32 cellular contexts compared by ENCODE assay signal in genomic region chr9:136261686-136262430, GRCh38. TPM values are rescaled to one million over a fixed set of nuclear protein-coding genes. Genes with fewer than 3 reads are reported as not detected.
DNase-seq lines count a peak whose midpoint lies in the region; ATAC-seq, FAIRE-seq and TF ChIP-seq lines count a peak whose summit lies in the region.
"Had no signal": no experiment of that assay in that cellular context is flagged by ENCODE, and none has a peak within 500 bp of the region (broad histone marks: within the 10 kb centered on the region; RNA-seq: fewer than 3 reads in every experiment).

No MANE protein-coding gene starts in this region.

- WGBS in mesenchymal stem cell, result 82% methylated on average over 28 of the region's 28 CpGs
- 81 to 85% methylated on average over 28 of the region's 28 CpGs for WGBS in aorta, 2 donors

- no peaks in the 10 kb centered on the region for H3K36me3 Mint-ChIP-seq in HFFc6 (ENCODE audit: low read depth)
- H3K36me3 Mint-ChIP-seq in stimulated activated effector memory CD8-positive, alpha-beta T cell treated with anti-CD3 and anti-CD28 coated beads, Interleukin-12 subunit alpha, Interleukin-12 subunit beta, amount 100 ng/mL, for 72 hours, result no peaks in the 10 kb centered on the region
- H3K36me3 Mint-ChIP-seq: CD14-positive monocyte; CD4-positive, alpha-beta memory T cell; CD4-positive, CD25-positive, alpha-beta regulatory T cell; CD8-positive, alpha-beta memory T cell had no signal

- no peak for TF ChIP-seq CTCF in kidney (IDR thresholded peaks at IDR 0.05; ENCODE audit: borderline replicate concordance, extremely low read depth, insufficient read depth)
- no peak for TF ChIP-seq CTCF in HFFc6 (IDR thresholded peaks at IDR 0.05)

- no peaks in the 10 kb centered on the region for H3K79me1 ChIP-seq in mesenchymal stem cell (replicated peaks; ENCODE audit: low read length, poor library complexity, severe bottlenecking)

- no peak overlapping the region for H3K4ac ChIP-seq in mesenchymal stem cell (ENCODE audit: low read depth in 1 of 2, low read length in 2 of 2)

- FAIRE-seq in kidney (lab: Jason Lieb, UNC), result no peak
- FAIRE-seq: A204.1, GM12878, GM12892, GM18507 had no signal

- no peaks in the 10 kb centered on the region for H3K27me3 ChIP-seq in BLaER1
- H3K27me3 ChIP-seq in BLaER1 treated with 17β-estradiol and CSF1 and Interleukin-3, amounts not matched to agents 10 nM and 100 nM, result peaks cover 0 to 43% (median 0%) of the 10 kb centered on the region in 11 experiments; a peak in 7 of 22 replicates
- peaks cover 8 to 61% of the 10 kb centered on the region in 2 experiments for H3K27me3 ChIP-seq in mesenchymal stem cell (ENCODE audit: control insufficient read depth in 1 of 2, insufficient read depth in 1 of 2, low read length in 2 of 2)
- no peaks in the 10 kb centered on the region for H3K27me3 ChIP-seq in aorta (ENCODE audit: control insufficient read depth in 1 of 2, insufficient read depth in 2 of 2, low read length in 1 of 2)
- H3K27me3 ChIP-seq: BE2C had no signal

- peak overlapping the region; percentile 94 for H3K27ac ChIP-seq in BLaER1
- peak overlapping the region in 3 of 11 experiments; percentile 17 to 38 (median 23); a peak in 4 of 22 replicates for H3K27ac ChIP-seq in BLaER1 treated with 17β-estradiol and CSF1 and Interleukin-3, amounts not matched to agents 10 nM and 100 nM
- no peak overlapping the region for H3K27ac ChIP-seq in kidney (ENCODE audit: low read depth in 2 of 2, low read length in 2 of 2)
- H3K27ac ChIP-seq in mesenchymal stem cell (ENCODE audit: low read length, poor library complexity, severe bottlenecking), result no peak overlapping the region
- no peak overlapping the region for H3K27ac ChIP-seq in aorta (ENCODE audit: low read depth in 1 of 2, low read length in 2 of 2)

- H3K14ac ChIP-seq in mesenchymal stem cell (ENCODE audit: low read length in 2 of 2), result no peak overlapping the region

- H2BK15ac ChIP-seq in mesenchymal stem cell (ENCODE audit: low read depth, poor library complexity, severe bottlenecking), result peak overlapping the region; percentile 86

- no peak overlapping the region for H3K18ac ChIP-seq in mesenchymal stem cell (ENCODE audit: low read depth in 1 of 2, low read length in 2 of 2)

- no peaks in the 10 kb centered on the region for H3K36me3 ChIP-seq in BLaER1
- no peaks in the 10 kb centered on the region for H3K36me3 ChIP-seq in BLaER1 treated with 17β-estradiol and CSF1 and Interleukin-3, amounts not matched to agents 10 nM and 100 nM
- H3K36me3 ChIP-seq in kidney (ENCODE audit: control insufficient read depth in 1 of 2, insufficient read depth in 2 of 2, low read length in 2 of 2), result no peaks in the 10 kb centered on the region
- no peaks in the 10 kb centered on the region for H3K36me3 ChIP-seq in mesenchymal stem cell (ENCODE audit: control insufficient read depth in 1 of 2, insufficient read depth in 2 of 2, low read depth in 1 of 2, low read length in 2 of 2)
- no peaks in the 10 kb centered on the region for H3K36me3 ChIP-seq in aorta (ENCODE audit: control insufficient read depth in 1 of 2, insufficient read depth in 2 of 2, low read length in 1 of 2)
- H3K36me3 ChIP-seq: BE2C had no signal

- H2BK5ac ChIP-seq in mesenchymal stem cell (ENCODE audit: low read depth, low read length, poor library complexity, severe bottlenecking), result no peak overlapping the region

- H3K27me3 Mint-ChIP-seq in HFFc6 (ENCODE audit: insufficient read depth), result peaks cover 13% of the 10 kb centered on the region
- H3K27me3 Mint-ChIP-seq: CD4-positive, alpha-beta memory T cell; CD4-positive, CD25-positive, alpha-beta regulatory T cell; CD8-positive, alpha-beta memory T cell had no signal

- peak; percentile 54 for DNase-seq in kidney
- no peak for DNase-seq in mesenchymal stem cell
- DNase-seq in HFFc6, result no peak
- no peak for DNase-seq in aorta
- DNase-seq in NCI-H2081 treated with DMSO at 0.1 percent for 48 hours (lab: John Stamatoyannopoulos, UW), result no peak
- no peak for DNase-seq in stimulated activated effector memory CD8-positive, alpha-beta T cell treated with anti-CD3 and anti-CD28 coated beads, Interleukin-12 subunit alpha, Interleukin-12 subunit beta, amount 100 ng/mL, for 72 hours (ENCODE audit: low spot score in 2 of 2)
- DNase-seq: 8988T; ACHN; BE2C; C1 segment of cervical spinal cord; CD4-positive, CD25-positive, alpha-beta regulatory T cell; CD8-positive, alpha-beta memory T cell; COR-L47; DMS 273 treated with DMSO at 0.1 percent for 48 hours; DMS153; DMS53; DMS79; DND-41; EL; GDM1 had no signal

- H4K8ac ChIP-seq in mesenchymal stem cell (ENCODE audit: low read length), result no peak overlapping the region

- no peak overlapping the region for H3K4me3 Mint-ChIP-seq in HFFc6
- no peak overlapping the region for H3K4me3 Mint-ChIP-seq in stimulated activated effector memory CD8-positive, alpha-beta T cell treated with anti-CD3 and anti-CD28 coated beads, Interleukin-12 subunit alpha, Interleukin-12 subunit beta, amount 100 ng/mL, for 72 hours
- H3K4me3 Mint-ChIP-seq: CD14-positive monocyte; CD4-positive, alpha-beta memory T cell; CD4-positive, CD25-positive, alpha-beta regulatory T cell; CD8-positive, alpha-beta memory T cell had no signal

- H2AK5ac ChIP-seq in mesenchymal stem cell (ENCODE audit: low read length, severe bottlenecking), result no peak overlapping the region

- H3K4me1 ChIP-seq in BLaER1, result peaks cover 95% of the 10 kb centered on the region
- peaks cover 54 to 100% (median 99%) of the 10 kb centered on the region in 10 experiments for H3K4me1 ChIP-seq in BLaER1 treated with 17β-estradiol and CSF1 and Interleukin-3, amounts not matched to agents 10 nM and 100 nM
- H3K4me1 ChIP-seq in kidney (ENCODE audit: control insufficient read depth in 1 of 2, insufficient read depth in 1 of 2, low read depth in 1 of 2, low read length in 2 of 2), result no peaks in the 10 kb centered on the region
- H3K4me1 ChIP-seq in mesenchymal stem cell (ENCODE audit: control insufficient read depth, insufficient read depth, low read depth, low read length), result peaks cover 8% of the 10 kb centered on the region
- no peaks in the 10 kb centered on the region for H3K4me1 ChIP-seq in aorta (ENCODE audit: control insufficient read depth in 1 of 2, insufficient read depth in 2 of 2, low read length in 2 of 2)

- no peaks in the 10 kb centered on the region for H4K20me1 ChIP-seq in BLaER1
- peaks cover 0 to 11% (median 0%) of the 10 kb centered on the region in 11 experiments; a peak in 2 of 22 replicates for H4K20me1 ChIP-seq in BLaER1 treated with 17β-estradiol and CSF1 and Interleukin-3, amounts not matched to agents 10 nM and 100 nM

- no peak overlapping the region for H2AFZ ChIP-seq in mesenchymal stem cell (ENCODE audit: low read depth, low read length)

- no peak overlapping the region for H3K27ac Mint-ChIP-seq in HFFc6
- H3K27ac Mint-ChIP-seq in stimulated activated effector memory CD8-positive, alpha-beta T cell treated with anti-CD3 and anti-CD28 coated beads, Interleukin-12 subunit alpha, Interleukin-12 subunit beta, amount 100 ng/mL, for 72 hours, result no peak overlapping the region
- H3K27ac Mint-ChIP-seq: CD14-positive monocyte; CD4-positive, CD25-positive, alpha-beta regulatory T cell; CD8-positive, alpha-beta memory T cell had no signal

- no peaks in the 10 kb centered on the region for H3K4me1 Mint-ChIP-seq in HFFc6 (ENCODE audit: low read depth)
- H3K4me1 Mint-ChIP-seq in stimulated activated effector memory CD8-positive, alpha-beta T cell treated with anti-CD3 and anti-CD28 coated beads, Interleukin-12 subunit alpha, Interleukin-12 subunit beta, amount 100 ng/mL, for 72 hours, result peaks cover 3% of the 10 kb centered on the region

- ATAC-seq in aorta (ENCODE audit: low FRiP score), result no peak
- no peak for ATAC-seq in stimulated activated effector memory CD8-positive, alpha-beta T cell treated with anti-CD3 and anti-CD28 coated beads, Interleukin-12 subunit alpha, Interleukin-12 subunit beta, amount 100 ng/mL, for 72 hours
- ATAC-seq: GM12878 had no signal

- H3K4me2 ChIP-seq in BLaER1 (peak overlapping the region; percentile 93), mesenchymal stem cell (ENCODE audit: low read length, poor library complexity, severe bottlenecking) (no peak overlapping the region)
- H3K4me2 ChIP-seq in BLaER1 treated with 17β-estradiol and CSF1 and Interleukin-3, amounts not matched to agents 10 nM and 100 nM, result peak overlapping the region in 9 of 11 experiments; percentile 92 to 100 (median 99); a peak in 19 of 22 replicates

- H4K91ac ChIP-seq in mesenchymal stem cell (ENCODE audit: low read length), result no peak overlapping the region

- H2BK120ac ChIP-seq in mesenchymal stem cell (ENCODE audit: low read depth, low read length), result no peak overlapping the region

- H3K9ac ChIP-seq in BLaER1 (peak overlapping the region; percentile 84), kidney (ENCODE audit: low read length in 2 of 2) (no peak overlapping the region), mesenchymal stem cell (ENCODE audit: low read length) (no peak overlapping the region)
- H3K9ac ChIP-seq in BLaER1 treated with 17β-estradiol and CSF1 and Interleukin-3, amounts not matched to agents 10 nM and 100 nM, result peak overlapping the region in 5 of 11 experiments; percentile 8 to 81 (median 16); a peak in 7 of 22 replicates

- intact Hi-C loops in kidney (cut with DNase I), result no loop called here
- intact Hi-C loops in aorta (cut with DNase I), result no loop called here

- no peaks in the 10 kb centered on the region for H3K9me3 Mint-ChIP-seq in HFFc6
- H3K9me3 Mint-ChIP-seq in stimulated activated effector memory CD8-positive, alpha-beta T cell treated with anti-CD3 and anti-CD28 coated beads, Interleukin-12 subunit alpha, Interleukin-12 subunit beta, amount 100 ng/mL, for 72 hours, result no peaks in the 10 kb centered on the region
- H3K9me3 Mint-ChIP-seq: CD4-positive, alpha-beta memory T cell; CD4-positive, CD25-positive, alpha-beta regulatory T cell; CD8-positive, alpha-beta memory T cell had no signal

- no peak overlapping the region for H3K4me3 ChIP-seq in BLaER1
- H3K4me3 ChIP-seq in BLaER1 treated with 17β-estradiol and CSF1 and Interleukin-3, amounts not matched to agents 10 nM and 100 nM, result no peak overlapping the region; a peak in 1 of 20 replicates
- no peak overlapping the region for H3K4me3 ChIP-seq in kidney (ENCODE audit: low read length in 2 of 2)
- no peak overlapping the region for H3K4me3 ChIP-seq in mesenchymal stem cell (ENCODE audit: insufficient read depth in 1 of 2, low read depth in 1 of 2, low read length in 2 of 2)
- no peak overlapping the region for H3K4me3 ChIP-seq in aorta (ENCODE audit: low read length in 2 of 2)
- H3K4me3 ChIP-seq: GM12878 had no signal

- H3K23ac ChIP-seq in mesenchymal stem cell (ENCODE audit: low read length in 2 of 2), result no peak overlapping the region

- no peak overlapping the region for H2BK12ac ChIP-seq in mesenchymal stem cell (ENCODE audit: low read length in 2 of 2)

- H3K9me3 ChIP-seq in BLaER1 (no peaks in the 10 kb centered on the region), kidney (ENCODE audit: control insufficient read depth in 1 of 2, low read length in 2 of 2) (no peaks in the 10 kb centered on the region), mesenchymal stem cell (ENCODE audit: control insufficient read depth, low read length) (no peaks in the 10 kb centered on the region), aorta (ENCODE audit: control insufficient read depth, low read length) (no peaks in the 10 kb centered on the region)
- no peaks in the 10 kb centered on the region for H3K9me3 ChIP-seq in BLaER1 treated with 17β-estradiol and CSF1 and Interleukin-3, amounts not matched to agents 10 nM and 100 nM (replicated peaks in 1 of 11)
- H3K9me3 ChIP-seq: BE2C had no signal

RNA-seq across cellular contexts. Expression of gene QSOX2, which starts 16.2 kb away (rescaled TPM):
- total RNA-seq in kidney, result 10.1 TPM
- 4.0 TPM for polyA plus RNA-seq in kidney (ENCODE audit: insufficient read depth, low read depth, low replicate concordance)
- polyA plus RNA-seq in mesenchymal stem cell (2013, experiment 1 of 2), result 9.6 TPM
- polyA plus RNA-seq in mesenchymal stem cell (2013, experiment 2 of 2), result 9.8 TPM
- total RNA-seq in HFFc6 (2021; fragmentation: NEBNext Ultra II Directional; extraction: Animal tissue kit (Norgen Biotek cat#: 25700)), result 10 to 100 TPM; 20.1 to 24.9 (median 21.9) TPM
- 1 to 10 TPM; 6.8 to 7.9 TPM for total RNA-seq in aorta
- 1 to 10 TPM; 1.0 to 5.7 TPM for polyA plus RNA-seq in aorta

RNA-seq across cellular contexts. Expression of gene CCDC187, which starts 42.0 kb away (rescaled TPM):
- total RNA-seq in kidney, result 2.3 TPM
- 0.84 TPM for polyA plus RNA-seq in kidney (ENCODE audit: insufficient read depth, low read depth, low replicate concordance)
- polyA plus RNA-seq in mesenchymal stem cell (2013, experiment 1 of 2), result under 0.01 TPM
- not detected for polyA plus RNA-seq in mesenchymal stem cell (2013, experiment 2 of 2)
- total RNA-seq in HFFc6 (2021; fragmentation: NEBNext Ultra II Directional; extraction: Animal tissue kit (Norgen Biotek cat#: 25700)), result not detected
- total RNA-seq in aorta, result not detected
- not detected for polyA plus RNA-seq in aorta
- total RNA-seq: A673; CD4-positive, alpha-beta memory T cell; CD4-positive, CD25-positive, alpha-beta regulatory T cell; CD8-positive, alpha-beta memory T cell; Daoy had no signal
- polyA plus RNA-seq: AG04450; CD14-positive monocyte; CD4-positive, alpha-beta memory T cell; CD4-positive, CD25-positive, alpha-beta regulatory T cell; CD8-positive, alpha-beta memory T cell had no signal

RNA-seq across cellular contexts. Expression of gene LHX3, which starts 56.9 kb away (rescaled TPM):
- total RNA-seq in kidney (not detected), aorta (not detected)
- polyA plus RNA-seq in kidney (ENCODE audit: insufficient read depth, low read depth, low replicate concordance) (not detected), aorta (not detected)
- polyA plus RNA-seq in mesenchymal stem cell (2013, experiment 1 of 2), result not detected
- polyA plus RNA-seq in mesenchymal stem cell (2013, experiment 2 of 2), result not detected
- total RNA-seq in HFFc6 (2021; fragmentation: NEBNext Ultra II Directional; extraction: Animal tissue kit (Norgen Biotek cat#: 25700)), result not detected
- total RNA-seq: CD4-positive, alpha-beta memory T cell; CD4-positive, CD25-positive, alpha-beta regulatory T cell; CD8-positive, alpha-beta memory T cell; Daoy; G401; GM12878 had no signal
- polyA plus RNA-seq: AG04450; CD14-positive monocyte; CD4-positive, alpha-beta memory T cell; CD4-positive, CD25-positive, alpha-beta regulatory T cell; CD8-positive, alpha-beta memory T cell; GM12878 had no signal
